ENCODE assay signal across 8 cellular contexts in genomic region chr10:67779455-67780205, GRCh38.
DNase-seq lines count a peak whose midpoint lies in the region; ATAC-seq and TF ChIP-seq lines count a peak whose summit lies in the region.

No MANE protein-coding gene starts in this region.

- H3K27me3 Mint-ChIP-seq in T-helper 2 cell treated with Interferon-gamma antibody and Interleukin-4, amounts not matched to agents 5 μg/mL and 100 μg/mL, for 36 hours (ENCODE audit: low read depth) = no peaks in the 10 kb centered on the region

- H3K27ac Mint-ChIP-seq in T-helper 2 cell treated with Interferon-gamma antibody and Interleukin-4, amounts not matched to agents 5 μg/mL and 100 μg/mL, for 36 hours = no peak overlapping the region

- DNase-seq in NCI-H146 (lab: John Stamatoyannopoulos, UW) (peak; percentile 74), astrocyte of the spinal cord (ENCODE audit: low read depth, low spot score) (peak; percentile 82), hypothalamus (lab: John Stamatoyannopoulos, UW) (peak in 40 of 51 donors; percentile 2 to 92 (median 38)), smooth muscle cell of the brain vasculature (ENCODE audit: low read depth, low spot score) (peak; percentile 69)
- DNase-seq in T-helper 2 cell treated with Interferon-gamma antibody and Interleukin-4, amounts not matched to agents 5 μg/mL and 100 μg/mL, for 36 hours (ENCODE audit: low spot score) = peak; percentile 52

- no peak overlapping the region for H3K4me3 ChIP-seq in astrocyte of the spinal cord (ENCODE audit: low read depth, low read length)

- no peaks in the 10 kb centered on the region for H3K9me3 Mint-ChIP-seq in T-helper 2 cell treated with Interferon-gamma antibody and Interleukin-4, amounts not matched to agents 5 μg/mL and 100 μg/mL, for 36 hours

- peak; percentile 23 for ATAC-seq in HG02623 (IDR thresholded peaks at IDR 0.05; ENCODE audit: unreplicated experiment)
- no peak for ATAC-seq in HG03045 (IDR thresholded peaks at IDR 0.05; ENCODE audit: unreplicated experiment)

- TF ChIP-seq CTCF in GM12873 (IDR thresholded peaks at IDR 0.05; ENCODE audit: insufficient read depth, low read depth, low read length, missing control alignments) = peak; percentile 70
- peak; percentile 72 for TF ChIP-seq CTCF in astrocyte of the spinal cord (IDR thresholded peaks at IDR 0.05; ENCODE audit: low read depth, low read length)

- H3K36me3 Mint-ChIP-seq in T-helper 2 cell treated with Interferon-gamma antibody and Interleukin-4, amounts not matched to agents 5 μg/mL and 100 μg/mL, for 36 hours (ENCODE audit: low read depth) = no peaks in the 10 kb centered on the region

- in situ Hi-C loops in astrocyte of the spinal cord (cut with HindIII; ENCODE audit: low sequenced_read_pairs) = no loop called here

- H3K4me3 Mint-ChIP-seq in T-helper 2 cell treated with Interferon-gamma antibody and Interleukin-4, amounts not matched to agents 5 μg/mL and 100 μg/mL, for 36 hours = no peak overlapping the region

- peaks cover 42% of the 10 kb centered on the region for H3K4me1 Mint-ChIP-seq in T-helper 2 cell treated with Interferon-gamma antibody and Interleukin-4, amounts not matched to agents 5 μg/mL and 100 μg/mL, for 36 hours (ENCODE audit: low read depth)
